9 cellular contexts compared by ENCODE assay signal in genomic region chr16:3106205-3106928, GRCh38. TPM values are rescaled to one million over a fixed set of nuclear protein-coding genes. Genes with fewer than 3 reads are reported as not detected.
DNase-seq lines count a peak whose midpoint lies in the region; ATAC-seq and TF ChIP-seq lines count a peak whose summit lies in the region.
"Had no signal": no experiment of that assay in that cellular context is flagged by ENCODE, and none has a peak within 500 bp of the region (broad histone marks: within the 10 kb centered on the region; RNA-seq: fewer than 3 reads in every experiment).

No MANE protein-coding gene starts in this region.

- H3K9me3 ChIP-seq in lung (ENCODE audit: control insufficient read depth in 2 of 2, insufficient read depth in 1 of 2, low read length in 1 of 2) = no peaks in the 10 kb centered on the region

- DNase-seq in CD14-positive monocyte (ENCODE audit: low spot score) (peak; percentile 77), NCI-H82 (lab: John Stamatoyannopoulos, UW) (peak; percentile 94), ecto neural progenitor cell (ENCODE audit: low spot score) (peak; percentile 97), lung (ENCODE audit: low spot score) (peak; percentile 91)
- DNase-seq in activated CD8-positive, alpha-beta T cell treated with anti-CD3 and anti-CD28 coated beads for 36 hours = peak; percentile 96
- DNase-seq in stimulated activated CD4-positive, alpha-beta T cell treated with anti-CD3 and anti-CD28 coated beads, TNF-alpha, amount 100 ng/mL, for 1 hour (ENCODE audit: low read depth in 3 of 3, low spot score in 1 of 3) = peak; percentile 73 to 83 (median 77)

- CTCF ChIA-PET in activated CD8-positive, alpha-beta T cell treated with anti-CD3 and anti-CD28 coated beads for 36 hours (lab: Charles Lee) = interaction anchor here (1.1 to 23.9 kb wide), 5 partner anchors 24 to 60 kb away, joined by 3 to 376 read pairs (median 4); partner anchors contain the start of gene ZNF213

- ATAC-seq in GM19397 (IDR thresholded peaks at IDR 0.05; ENCODE audit: unreplicated experiment) (peak; percentile 81), HG03571 (IDR thresholded peaks at IDR 0.05; ENCODE audit: unreplicated experiment) (peak; percentile 73), lung (ENCODE audit: insufficient read depth, low FRiP score) (peak; percentile 95)
- ATAC-seq in activated CD8-positive, alpha-beta T cell treated with anti-CD3 and anti-CD28 coated beads for 36 hours = peak; percentile 96

- H3K27ac Mint-ChIP-seq in CD14-positive monocyte = peak overlapping the region in 2 of 7 donors; percentile 7 to 37
- H3K27ac Mint-ChIP-seq in activated CD8-positive, alpha-beta T cell treated with anti-CD3 and anti-CD28 coated beads for 36 hours = peak overlapping the region; percentile 92

- intact Hi-C loops in CD14-positive monocyte (cut with micrococcal nuclease) = loop anchor here in 1 of 2 donors (10.0 kb wide), 1 partner anchor 48 kb away; no protein-coding TSS in a partner anchor
- intact Hi-C loops in activated CD8-positive, alpha-beta T cell treated with anti-CD3 and anti-CD28 coated beads for 36 hours (cut with micrococcal nuclease) = loop anchor here (5.0 kb wide), 1 partner anchor 51 kb away; no protein-coding TSS in a partner anchor

- peaks cover 24% of the 10 kb centered on the region for H3K4me1 Mint-ChIP-seq in CD14-positive monocyte
- peaks cover 13% of the 10 kb centered on the region for H3K4me1 Mint-ChIP-seq in activated CD8-positive, alpha-beta T cell treated with anti-CD3 and anti-CD28 coated beads for 36 hours (ENCODE audit: low read depth)

- H3K27me3 Mint-ChIP-seq in CD14-positive monocyte (ENCODE audit: low read depth in 3 of 3) = peaks cover 6 to 7% (median 7%) of the 10 kb centered on the region in 3 donors
- no peaks in the 10 kb centered on the region for H3K27me3 Mint-ChIP-seq in activated CD8-positive, alpha-beta T cell treated with anti-CD3 and anti-CD28 coated beads for 36 hours

- POLR2A ChIA-PET in activated CD8-positive, alpha-beta T cell treated with anti-CD3 and anti-CD28 coated beads for 36 hours (lab: Charles Lee) = interaction anchor here (0.9 to 1.2 kb wide), 3 partner anchors 11 to 29 kb away, joined by 3 to 5 read pairs (median 4); no protein-coding TSS in a partner anchor

- H3K4me3 ChIP-seq in lung = peak overlapping the region; percentile 65

- no peaks in the 10 kb centered on the region for H3K36me3 ChIP-seq in lung (ENCODE audit: control insufficient read depth in 2 of 2, insufficient read depth in 2 of 2, low read length in 2 of 2)

- no peaks in the 10 kb centered on the region for H3K27me3 ChIP-seq in lung (ENCODE audit: control insufficient read depth, insufficient read depth)

- H3K27ac ChIP-seq in lung (ENCODE audit: low read depth in 1 of 2, low read length in 1 of 2) = peak overlapping the region; percentile 90 to 96

- H3K9me3 Mint-ChIP-seq in CD14-positive monocyte = peaks cover 0 to 4% (median 0%) of the 10 kb centered on the region in 7 donors
- no peaks in the 10 kb centered on the region for H3K9me3 Mint-ChIP-seq in activated CD8-positive, alpha-beta T cell treated with anti-CD3 and anti-CD28 coated beads for 36 hours

- H3K4me3 Mint-ChIP-seq in CD14-positive monocyte = peak overlapping the region; percentile 80 to 88
- H3K4me3 Mint-ChIP-seq in activated CD8-positive, alpha-beta T cell treated with anti-CD3 and anti-CD28 coated beads for 36 hours = peak overlapping the region; percentile 79

- TF ChIP-seq CTCF in CD14-positive monocyte (IDR thresholded peaks at IDR 0.05) = no peak
- TF ChIP-seq CTCF in activated CD8-positive, alpha-beta T cell treated with anti-CD3 and anti-CD28 coated beads for 36 hours (IDR thresholded peaks at IDR 0.05) = no peak
- TF ChIP-seq CTCF in lung (IDR thresholded peaks at IDR 0.05; ENCODE audit: control extremely low read depth, extremely low read depth) = no peak

- WGBS in lung, 2 donors = 0 to 1% methylated on average over 55 to 74 of the region's 74 CpGs

- H3K36me3 Mint-ChIP-seq in CD14-positive monocyte = no peaks in the 10 kb centered on the region
- no peaks in the 10 kb centered on the region for H3K36me3 Mint-ChIP-seq in activated CD8-positive, alpha-beta T cell treated with anti-CD3 and anti-CD28 coated beads for 36 hours (ENCODE audit: low read depth)

- H3K4me1 ChIP-seq in lung (ENCODE audit: control insufficient read depth in 2 of 2, insufficient read depth in 2 of 2, low read length in 2 of 2) = peaks cover 0 to 4% of the 10 kb centered on the region in 2 donors

RNA-seq across cellular contexts. Expression of gene ZNF205, which starts 6.0 kb away (rescaled TPM):
- 1 to 10 TPM; 1.0 to 1.3 TPM for polyA plus RNA-seq in CD14-positive monocyte
- total RNA-seq in activated CD8-positive, alpha-beta T cell treated with anti-CD3 and anti-CD28 coated beads for 36 hours = not detected
- total RNA-seq in lung = 10 to 100 TPM in 1 of 2 donors, 1 to 10 TPM in 1; 9.8 to 12.7 TPM
- polyA plus RNA-seq in lung = 10 to 100 TPM; 10.2 to 33.0 TPM

RNA-seq across cellular contexts. Expression of gene ZSCAN10, which starts 7.3 kb away (rescaled TPM):
- polyA plus RNA-seq in CD14-positive monocyte (not detected), lung (under 1 TPM in 1 of 2 donors, not detected in 1; 0.02 TPM)
- under 1 TPM; 0.09 to 0.25 TPM for total RNA-seq in activated CD8-positive, alpha-beta T cell treated with anti-CD3 and anti-CD28 coated beads for 36 hours
- under 1 TPM in 1 of 2 donors, not detected in 1; 0.21 TPM for total RNA-seq in lung
- polyA plus RNA-seq: adipose tissue had no signal

RNA-seq across cellular contexts. Expression of gene ZNF213, which starts 28.5 kb away (rescaled TPM):
- polyA plus RNA-seq in CD14-positive monocyte = 1 to 10 TPM; 1.5 to 2.6 TPM
- total RNA-seq in activated CD8-positive, alpha-beta T cell treated with anti-CD3 and anti-CD28 coated beads for 36 hours = 1 to 10 TPM; 6.1 to 7.5 TPM
- 10 to 100 TPM; 12.8 to 13.1 TPM for total RNA-seq in lung
- polyA plus RNA-seq in lung = 10 to 100 TPM in 1 of 2 donors, 1 to 10 TPM in 1; 7.8 to 10.3 TPM

RNA-seq across cellular contexts. Expression of gene IL32, which starts 40.9 kb away (rescaled TPM):
- polyA plus RNA-seq in CD14-positive monocyte (1 to 10 TPM; 5.6 to 8.0 TPM), lung (100 to 1,000 TPM; 247 to 275 TPM)
- 100 to 1,000 TPM; 971 to 974 TPM for total RNA-seq in activated CD8-positive, alpha-beta T cell treated with anti-CD3 and anti-CD28 coated beads for 36 hours
- total RNA-seq in lung = 100 to 1,000 TPM in 1 of 2 donors, 10 to 100 TPM in 1; 83.7 to 153 TPM

Comparison
In these comparisons a context has a peak if more than half of its experiments do, and no peak if none do; other contexts are left out.
1. Peak in every context shown above with its lines: DNase-seq, ATAC-seq, H3K4me3 ChIP-seq and H3K27ac ChIP-seq.
2. RNA of gene ZNF205, which starts 6.0 kb away (total RNA-seq): 9.8 to 12.7 TPM in lung; not detected in activated CD8-positive, alpha-beta T cell treated with anti-CD3 and anti-CD28 coated beads for 36 hours; every median in the first group is over 4 times any median in the second.